In genomic region chr9:130264414-130265350, GRCh38 we compare ENCODE assay signal across 17 cellular contexts. TPM values are rescaled to one million over a fixed set of nuclear protein-coding genes. Genes with fewer than 3 reads are reported as not detected.
DNase-seq lines count a peak whose midpoint lies in the region; ATAC-seq and TF ChIP-seq lines count a peak whose summit lies in the region.
"Had no signal": no experiment of that assay in that cellular context is flagged by ENCODE, and none has a peak within 500 bp of the region (broad histone marks: within the 10 kb centered on the region; RNA-seq: fewer than 3 reads in every experiment).

No MANE protein-coding gene starts in this region.

- TF ChIP-seq CTCF in heart left ventricle (IDR thresholded peaks at IDR 0.05), result no peak
- TF ChIP-seq CTCF in coronary artery (IDR thresholded peaks at IDR 0.05), result no peak
- TF ChIP-seq CTCF in mesothelial cell of epicardium (IDR thresholded peaks at IDR 0.05; ENCODE audit: unreplicated experiment), result no peak
- TF ChIP-seq CTCF in type B pancreatic cell (conservative IDR thresholded peaks at IDR 0.05), result no peak

- no peaks in the 10 kb centered on the region for H3K9me3 ChIP-seq in heart left ventricle

- H3K36me3 ChIP-seq in heart left ventricle, result no peaks in the 10 kb centered on the region

- H3K4me1 Mint-ChIP-seq in mesothelial cell of epicardium (peaks cover 19% of the 10 kb centered on the region), type B pancreatic cell (ENCODE audit: unreplicated experiment) (peaks cover 9% of the 10 kb centered on the region)
- H3K4me1 Mint-ChIP-seq in activated CD4-positive, alpha-beta T cell treated with anti-CD3 and anti-CD28 coated beads, Interleukin-2, amount 10 ng/mL, durations not matched to agents 24 days and 14 days, result no peaks in the 10 kb centered on the region
- H3K4me1 Mint-ChIP-seq: activated naive CD8-positive, alpha-beta T cell treated with anti-CD3 and anti-CD28 coated beads, Interleukin-2, amount 50 U/mL, for 24 hours had no signal

- no peaks in the 10 kb centered on the region for H3K9me3 Mint-ChIP-seq in mesothelial cell of epicardium
- H3K9me3 Mint-ChIP-seq in type B pancreatic cell, result no peaks in the 10 kb centered on the region
- no peaks in the 10 kb centered on the region for H3K9me3 Mint-ChIP-seq in activated CD4-positive, alpha-beta T cell treated with anti-CD3 and anti-CD28 coated beads, Interleukin-2, amount 10 ng/mL, durations not matched to agents 24 days and 14 days
- H3K9me3 Mint-ChIP-seq: activated CD4-positive, alpha-beta memory T cell treated with anti-CD3 and anti-CD28 coated beads for 36 hours; activated naive CD8-positive, alpha-beta T cell treated with anti-CD3 and anti-CD28 coated beads, Interleukin-2, amount 50 U/mL, for 24 hours; activated T-cell treated with anti-CD3 and anti-CD28 coated beads, Interleukin-2, amount 50 U/mL, for 4 hours; stimulated activated naive CD8-positive, alpha-beta T cell treated with anti-CD3 and anti-CD28 coated beads, Interleukin-15, amount 100 ng/mL, for 72 hours had no signal

- peak overlapping the region in 6 of 12 donors; percentile 42 to 63 (median 54) for H3K4me3 ChIP-seq in heart left ventricle
- peak overlapping the region; percentile 63 for H3K4me3 ChIP-seq in coronary artery

- ATAC-seq in left ventricle myocardium superior (peak; percentile 3), heart left ventricle (no peak), GM18909 (IDR thresholded peaks at IDR 0.05; ENCODE audit: poor library complexity, unreplicated experiment) (no peak)
- ATAC-seq: activated T-cell treated with anti-CD3 and anti-CD28 coated beads, Interleukin-2, amount 50 U/mL, for 4 hours had no signal

- WGBS in heart left ventricle, 4 donors, result 49 to 61% (median 54%) methylated on average over 16 to 18 of the region's 18 CpGs

- TF ChIP-seq POLR2A in heart left ventricle (IDR thresholded peaks at IDR 0.05), result no peak

- H3K4me1 ChIP-seq in heart left ventricle, result peaks cover 0 to 52% (median 13%) of the 10 kb centered on the region in 12 donors

- H3K27me3 ChIP-seq in heart left ventricle, result peaks cover 7 to 53% (median 37%) of the 10 kb centered on the region in 9 donors

- H3K36me3 Mint-ChIP-seq in mesothelial cell of epicardium, result no peaks in the 10 kb centered on the region
- peaks cover 3% of the 10 kb centered on the region for H3K36me3 Mint-ChIP-seq in type B pancreatic cell
- no peaks in the 10 kb centered on the region for H3K36me3 Mint-ChIP-seq in activated CD4-positive, alpha-beta T cell treated with anti-CD3 and anti-CD28 coated beads, Interleukin-2, amount 10 ng/mL, durations not matched to agents 24 days and 14 days (ENCODE audit: low read depth)
- H3K36me3 Mint-ChIP-seq: activated CD4-positive, alpha-beta memory T cell treated with anti-CD3 and anti-CD28 coated beads for 36 hours had no signal

- H3K27me3 Mint-ChIP-seq in mesothelial cell of epicardium (ENCODE audit: low read depth) (peaks cover 77% of the 10 kb centered on the region), type B pancreatic cell (peaks cover 88% of the 10 kb centered on the region)
- H3K27me3 Mint-ChIP-seq in activated CD4-positive, alpha-beta T cell treated with anti-CD3 and anti-CD28 coated beads, Interleukin-2, amount 10 ng/mL, durations not matched to agents 24 days and 14 days, result peaks cover 57% of the 10 kb centered on the region

- intact Hi-C loops in left ventricle myocardium superior (cut with micrococcal nuclease), result no loop called here
- intact Hi-C loops in heart left ventricle (cut with DNase I), result loop anchor here in 5 of 10 donors (5.0 to 10.0 kb wide), 3 partner anchors 58 to 78 kb away; no protein-coding TSS in a partner anchor
- intact Hi-C loops in activated CD4-positive, alpha-beta T cell treated with anti-CD3 and anti-CD28 coated beads, Interleukin-2, amount 10 ng/mL, durations not matched to agents 24 days and 14 days (cut with micrococcal nuclease), result no loop called here

- peak overlapping the region in 5 of 12 donors; percentile 52 to 84 (median 73) for H3K27ac ChIP-seq in heart left ventricle
- H3K27ac ChIP-seq in coronary artery, result no peak overlapping the region
- H3K27ac ChIP-seq: HL-60 had no signal

- DNase-seq in left ventricle myocardium superior, result no peak
- DNase-seq in heart left ventricle, result no peak
- DNase-seq in coronary artery (ENCODE audit: low spot score), result no peak
- no peak for DNase-seq in mesothelial cell of epicardium (ENCODE audit: low spot score in 2 of 2, unreplicated experiment in 2 of 2)
- DNase-seq in type B pancreatic cell (ENCODE audit: extremely low spot score, unreplicated experiment), result no peak
- DNase-seq in activated CD4-positive, alpha-beta T cell treated with anti-CD3 and anti-CD28 coated beads, Interleukin-2, amount 10 ng/mL, durations not matched to agents 24 days and 14 days, result no peak
- DNase-seq in NCI-H2227 (lab: John Stamatoyannopoulos, UW; ENCODE audit: unreplicated experiment), result no peak
- DNase-seq: activated CD4-positive, alpha-beta memory T cell treated with anti-CD3 and anti-CD28 coated beads for 36 hours; activated naive CD8-positive, alpha-beta T cell treated with anti-CD3 and anti-CD28 coated beads, Interleukin-2, amount 50 U/mL, for 24 hours; activated T-cell treated with anti-CD3 and anti-CD28 coated beads, Interleukin-2, amount 50 U/mL, for 4 hours; foreskin melanocyte; NCI-H1694; NCI-H510A treated with DMSO at 0.1 percent for 48 hours; stimulated activated naive CD8-positive, alpha-beta T cell treated with anti-CD3 and anti-CD28 coated beads, Interleukin-15, amount 100 ng/mL, for 72 hours had no signal

- H3K4me3 Mint-ChIP-seq in mesothelial cell of epicardium (peak overlapping the region; percentile 46), type B pancreatic cell (peak overlapping the region; percentile 69)
- no peak overlapping the region for H3K4me3 Mint-ChIP-seq in activated CD4-positive, alpha-beta T cell treated with anti-CD3 and anti-CD28 coated beads, Interleukin-2, amount 10 ng/mL, durations not matched to agents 24 days and 14 days
- H3K4me3 Mint-ChIP-seq: activated CD4-positive, alpha-beta memory T cell treated with anti-CD3 and anti-CD28 coated beads for 36 hours; activated naive CD8-positive, alpha-beta T cell treated with anti-CD3 and anti-CD28 coated beads, Interleukin-2, amount 50 U/mL, for 24 hours; activated T-cell treated with anti-CD3 and anti-CD28 coated beads, Interleukin-2, amount 50 U/mL, for 4 hours had no signal

- H3K27ac Mint-ChIP-seq in mesothelial cell of epicardium (no peak overlapping the region), type B pancreatic cell (no peak overlapping the region)
- no peak overlapping the region for H3K27ac Mint-ChIP-seq in activated CD4-positive, alpha-beta T cell treated with anti-CD3 and anti-CD28 coated beads, Interleukin-2, amount 10 ng/mL, durations not matched to agents 24 days and 14 days
- H3K27ac Mint-ChIP-seq: activated CD4-positive, alpha-beta memory T cell treated with anti-CD3 and anti-CD28 coated beads for 36 hours; activated naive CD8-positive, alpha-beta T cell treated with anti-CD3 and anti-CD28 coated beads, Interleukin-2, amount 50 U/mL, for 24 hours; stimulated activated naive CD8-positive, alpha-beta T cell treated with anti-CD3 and anti-CD28 coated beads, Interleukin-15, amount 100 ng/mL, for 72 hours had no signal

RNA-seq across cellular contexts. Expression of gene HMCN2, which starts 0.9 kb away (rescaled TPM):
- total RNA-seq in left ventricle myocardium superior, result 7.3 TPM
- 10 to 100 TPM in 1 of 9 donors, 1 to 10 TPM in 8; 2.3 to 10.4 (median 3.8) TPM for total RNA-seq in heart left ventricle
- 1 to 10 TPM; 4.3 to 4.4 TPM for polyA plus RNA-seq in heart left ventricle
- total RNA-seq in mesothelial cell of epicardium, result 5.8 to 6.5 TPM (median 6.0 TPM) in 3 replicates
- total RNA-seq in type B pancreatic cell (ENCODE audit: low replicate concordance), result 0.12 and 0.86 TPM in 2 replicates
- not detected in 2 replicates for total RNA-seq in activated CD4-positive, alpha-beta T cell treated with anti-CD3 and anti-CD28 coated beads, Interleukin-2, amount 10 ng/mL, durations not matched to agents 24 days and 14 days
- total RNA-seq: activated CD4-positive, alpha-beta memory T cell treated with anti-CD3 and anti-CD28 coated beads for 36 hours; OCI-LY7 had no signal
